Comparison of ENCODE assay signal across 26 cellular contexts in genomic region chr15:31078461-31078860, GRCh38. TPM values are rescaled to one million over a fixed set of nuclear protein-coding genes. Genes with fewer than 3 reads are reported as not detected.
"Had no signal": no experiment of that assay in that cellular context is flagged by ENCODE, and none has a peak within 500 bp of the region (broad histone marks: within the 10 kb centered on the region; RNA-seq: fewer than 3 reads in every experiment).

No MANE protein-coding gene starts in this region.

- H3K4me3 Mint-ChIP-seq: activated naive CD8-positive, alpha-beta T cell treated with anti-CD3 and anti-CD28 coated beads for 36 hours; activated T-cell treated with anti-CD3 and anti-CD28 coated beads, Interleukin-2, amount 50 U/mL, for 4 hours; natural killer cell treated with Interleukin-12 subunit alpha and Interleukin-12 subunit beta and Interleukin-15 and Interleukin-18, amount 100 ng/mL, for 72 hours had no signal

- DNase-seq: activated CD4-positive, alpha-beta T cell treated with anti-CD3 and anti-CD28 coated beads for 1 hour; activated CD8-positive, alpha-beta memory T cell treated with anti-CD3 and anti-CD28 coated beads for 24 hours; activated CD8-positive, alpha-beta memory T cell treated with anti-CD3 and anti-CD28 coated beads, Interleukin-2, amount 50 U/mL, for 4 hours; activated naive CD4-positive, alpha-beta T cell treated with Interleukin-2 at 50 U/mL for 16 hours; activated naive CD8-positive, alpha-beta T cell treated with anti-CD3 and anti-CD28 coated beads for 36 hours; activated T-cell treated with anti-CD3 and anti-CD28 coated beads, Interleukin-2, amount 50 U/mL, for 4 hours; central memory CD4-positive, alpha-beta T cell; effector memory CD4-positive, alpha-beta T cell; hippocampal formation; left ventricle myocardium superior; mammary epithelial cell; midbrain; ovary; spleen; stimulated activated CD4-positive, alpha-beta T cell treated with anti-CD3 and anti-CD28 coated beads, Interleukin-4, amount 100 ng/mL, for 24 hours; stimulated activated naive CD8-positive, alpha-beta T cell treated with anti-CD3 and anti-CD28 coated beads, Interleukin-15, Interleukin-2, amounts not matched to agents 100 U/mL and 50 U/mL, for 24 hours; upper lobe of right lung; WERI-Rb-1 had no signal

- H3K36me3 Mint-ChIP-seq: activated naive CD8-positive, alpha-beta T cell treated with anti-CD3 and anti-CD28 coated beads for 36 hours; natural killer cell treated with Interleukin-12 subunit alpha and Interleukin-12 subunit beta and Interleukin-15 and Interleukin-18, amount 100 ng/mL, for 72 hours had no signal

- ATAC-seq: activated T-cell treated with anti-CD3 and anti-CD28 coated beads, Interleukin-2, amount 50 U/mL, for 4 hours; left ventricle myocardium superior; natural killer cell treated with Interleukin-12 subunit alpha and Interleukin-12 subunit beta and Interleukin-15 and Interleukin-18, amount 100 ng/mL, for 72 hours; stimulated activated naive CD8-positive, alpha-beta T cell treated with anti-CD3 and anti-CD28 coated beads, Interleukin-15, Interleukin-2, amounts not matched to agents 100 U/mL and 50 U/mL, for 24 hours; upper lobe of right lung had no signal

- H3K9me3 Mint-ChIP-seq: natural killer cell treated with Interleukin-12 subunit alpha and Interleukin-12 subunit beta and Interleukin-15 and Interleukin-18, amount 100 ng/mL, for 72 hours had no signal

- H3K36me3 ChIP-seq: esophagus muscularis mucosa, neutrophil, ovary, prostate gland, spleen, upper lobe of right lung, WERI-Rb-1 had no signal

- H3K4me3 ChIP-seq: esophagus muscularis mucosa, ovary, prostate gland, spleen, upper lobe of right lung had no signal

- H3K27ac Mint-ChIP-seq: activated naive CD8-positive, alpha-beta T cell treated with anti-CD3 and anti-CD28 coated beads for 36 hours; natural killer cell treated with Interleukin-12 subunit alpha and Interleukin-12 subunit beta and Interleukin-15 and Interleukin-18, amount 100 ng/mL, for 72 hours had no signal

- H3K9me3 ChIP-seq: esophagus muscularis mucosa, neutrophil, ovary, prostate gland, spleen, upper lobe of right lung had no signal

- H3K27me3 ChIP-seq: ovary, upper lobe of right lung had no signal

- H3K27ac ChIP-seq: esophagus muscularis mucosa, neutrophil, ovary, prostate gland, spleen, upper lobe of right lung, WERI-Rb-1 had no signal

RNA-seq across cellular contexts. Expression of gene TRPM1, which starts 23.1 kb away (rescaled TPM):
- total RNA-seq: activated naive CD8-positive, alpha-beta T cell treated with anti-CD3 and anti-CD28 coated beads for 36 hours; activated T-cell treated with anti-CD3 and anti-CD28 coated beads, Interleukin-2, amount 50 U/mL, for 4 hours; astrocyte; endothelial cell of umbilical vein; esophagus muscularis mucosa; frontal cortex; left ventricle myocardium superior; mammary epithelial cell; natural killer cell treated with Interleukin-12 subunit alpha and Interleukin-12 subunit beta and Interleukin-15 and Interleukin-18, amount 100 ng/mL, for 72 hours; ovary; spleen; subcutaneous adipose tissue; upper lobe of right lung had no signal
